17 cellular contexts compared by ENCODE assay signal in the genomic region with DNA sequence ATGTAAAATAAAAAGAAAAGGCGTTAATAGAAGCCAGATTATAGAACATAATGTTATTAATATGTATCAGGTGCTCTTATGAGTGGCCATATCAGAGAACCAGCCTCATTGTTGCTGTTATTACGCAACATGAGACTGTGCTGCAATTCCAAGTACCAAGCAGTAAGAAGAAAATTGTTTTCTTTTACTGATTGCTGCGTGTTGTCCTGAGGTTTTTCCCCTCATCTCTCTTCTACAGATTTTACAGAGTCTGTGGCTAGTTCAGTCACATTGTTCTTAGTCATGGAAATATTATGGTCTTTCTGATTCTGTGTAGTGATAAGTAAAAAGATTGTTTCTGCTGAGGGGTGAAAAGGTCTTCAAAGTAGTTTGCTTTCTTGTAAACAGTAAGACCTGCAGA. TPM values are rescaled to one million over a fixed set of nuclear protein-coding genes. Genes with fewer than 3 reads are reported as not detected.
DNase-seq lines count a peak whose midpoint lies in the region; ATAC-seq, FAIRE-seq and TF ChIP-seq lines count a peak whose summit lies in the region.
"Had no signal": no experiment of that assay in that cellular context is flagged by ENCODE, and none has a peak within 500 bp of the region (broad histone marks: within the 10 kb centered on the region; RNA-seq: fewer than 3 reads in every experiment).

No MANE protein-coding gene starts in this region.

- no peak overlapping the region for H3K27ac Mint-ChIP-seq in HFFc6
- H3K27ac Mint-ChIP-seq: effector memory CD8-positive, alpha-beta T cell had no signal

- no peak overlapping the region for H3K4me2 ChIP-seq in GM12878 (ENCODE audit: control insufficient read depth, insufficient read depth)
- H3K4me2 ChIP-seq: BLaER1 treated with 17β-estradiol and CSF1 and Interleukin-3, amounts not matched to agents 10 nM and 100 nM had no signal

- DNase-seq in AG09319 (ENCODE audit: extremely low read depth, low read depth) (peak; percentile 32), HFFc6 (peak; percentile 46), GM12878 (ENCODE audit: low read depth, low spot score) (no peak), iris pigment epithelial cell (ENCODE audit: low read depth) (peak; percentile 72), left ventricle myocardium superior (no peak), NCI-H1417 (lab: John Stamatoyannopoulos, UW) (no peak)
- no peak for DNase-seq in activated CD4-positive, alpha-beta T cell treated with anti-CD3 and anti-CD28 coated beads for 48 hours
- DNase-seq: activated effector memory CD4-positive, alpha-beta T cell treated with Interleukin-2 at 50 U/mL for 16 hours; effector memory CD8-positive, alpha-beta T cell; NCI-H1092 treated with DMSO at 0.1 percent for 48 hours; NCI-H446 treated with DMSO at 0.1 percent for 48 hours had no signal

- H3K36me3 Mint-ChIP-seq in HFFc6 (ENCODE audit: low read depth) = peaks cover 5% of the 10 kb centered on the region; the same call in 1 of the 2 replicates

- no peak for TF ChIP-seq RAD21 in GM12878 (IDR thresholded peaks at IDR 0.05; ENCODE audit: insufficient read depth, low read depth, low read length)

- no peak for FAIRE-seq in GM12878 (lab: Jason Lieb, UNC)
- FAIRE-seq: GM12891 had no signal

- intact Hi-C loops in GM12878 (cut with micrococcal nuclease; ENCODE audit: unreplicated experiment) (no loop called here), left ventricle myocardium superior (cut with micrococcal nuclease) (no loop called here)

- H3K79me2 ChIP-seq in GM12878 (ENCODE audit: control insufficient read depth, insufficient read depth, low read length) = no peaks in the 10 kb centered on the region

- ATAC-seq in GM12878 (no peak), HG02623 (IDR thresholded peaks at IDR 0.05; ENCODE audit: unreplicated experiment) (no peak), left ventricle myocardium superior (no peak)
- ATAC-seq: effector memory CD8-positive, alpha-beta T cell had no signal

- H3K36me3 ChIP-seq in GM12878 (ENCODE audit: control insufficient read depth in 2 of 2, insufficient read depth in 2 of 2, low read length in 1 of 2) = no peaks in the 10 kb centered on the region; a peak in 1 of 4 replicates
- H3K36me3 ChIP-seq: BLaER1 treated with 17β-estradiol and CSF1 and Interleukin-3, amounts not matched to agents 10 nM and 100 nM; suprapubic skin had no signal

- H2AFZ ChIP-seq in GM12878 (ENCODE audit: control insufficient read depth, low read depth, low read length) = no peak overlapping the region

- no peaks in the 10 kb centered on the region; the same call in 2 of the 3 replicates for H3K9me3 ChIP-seq in GM12878 (replicated peaks; ENCODE audit: control insufficient read depth, insufficient read depth, low read length)
- H3K9me3 ChIP-seq: suprapubic skin had no signal

- H4K20me1 ChIP-seq in GM12878 (ENCODE audit: control insufficient read depth, insufficient read depth) = no peaks in the 10 kb centered on the region
- H4K20me1 ChIP-seq: BLaER1 treated with 17β-estradiol and CSF1 and Interleukin-3, amounts not matched to agents 10 nM and 100 nM had no signal

- H3K27ac ChIP-seq in GM12878 (ENCODE audit: control insufficient read depth, insufficient read depth) = no peak overlapping the region
- H3K27ac ChIP-seq: BLaER1 treated with 17β-estradiol and CSF1 and Interleukin-3, amounts not matched to agents 10 nM and 100 nM; suprapubic skin; VCaP had no signal

- TF ChIP-seq POLR2A in GM12878 (IDR thresholded peaks at IDR 0.05; ENCODE audit: low read depth, low read length) = no peak

- SMC1A ChIA-PET in GM12878 (lab: Charles Lee; ENCODE audit: uncharacterized antibody, unreplicated experiment) = no interaction called here

- peaks cover 7% of the 10 kb centered on the region for H3K27me3 Mint-ChIP-seq in HFFc6 (ENCODE audit: insufficient read depth)
- H3K27me3 Mint-ChIP-seq: effector memory CD8-positive, alpha-beta T cell had no signal

- RAD21 ChIA-PET in GM12878 (lab: Charles Lee; ENCODE audit: unreplicated experiment) = no interaction called here

- peaks cover 6% of the 10 kb centered on the region for H3K9me3 Mint-ChIP-seq in HFFc6

- H3K4me3 ChIP-seq in GM12878 = no peak overlapping the region
- H3K4me3 ChIP-seq: BLaER1 treated with 17β-estradiol and CSF1 and Interleukin-3, amounts not matched to agents 10 nM and 100 nM; suprapubic skin had no signal

- H3K4me3 Mint-ChIP-seq in HFFc6 = no peak overlapping the region
- H3K4me3 Mint-ChIP-seq: effector memory CD8-positive, alpha-beta T cell had no signal

- H3K27me3 ChIP-seq in GM12878 (replicated peaks in 1 of 2; ENCODE audit: control insufficient read depth in 2 of 2, insufficient read depth in 2 of 2, low read length in 1 of 2) = no peaks in the 10 kb centered on the region
- H3K27me3 ChIP-seq: BLaER1 treated with 17β-estradiol and CSF1 and Interleukin-3, amounts not matched to agents 10 nM and 100 nM; suprapubic skin had no signal

- CTCF ChIA-PET in GM12878 (lab: Yijun Ruan, JAX) = no interaction called here

- 16% methylated on average over 3 of the region's 3 CpGs for WGBS in GM12878 (ENCODE audit: insufficient coverage, insufficient replicate concordance, low lambda C conversion rate, missing lambda C conversion rate)

- no peaks in the 10 kb centered on the region; the same call in 1 of the 2 replicates for H3K4me1 Mint-ChIP-seq in HFFc6 (ENCODE audit: low read depth)

- in situ Hi-C loops in GM12878 (cut with MboI) = no loop called here

- no peak for TF ChIP-seq CTCF in AG09319 (IDR thresholded peaks at IDR 0.05; ENCODE audit: low read depth, low read length)
- no peak for TF ChIP-seq CTCF in HFFc6 (IDR thresholded peaks at IDR 0.05)
- no peak for TF ChIP-seq CTCF in GM12878 (IDR thresholded peaks at IDR 0.05 in 2 of 3, conservative IDR thresholded peaks at IDR 0.05 in 1 of 3; ENCODE audit: control insufficient read depth in 2 of 3, extremely low read depth in 1 of 3, insufficient read depth in 1 of 3, low read depth in 3 of 3, low read length in 3 of 3)

- H3K9ac ChIP-seq in GM12878 (ENCODE audit: control insufficient read depth, insufficient read depth, low read length) = no peak overlapping the region
- H3K9ac ChIP-seq: BLaER1 treated with 17β-estradiol and CSF1 and Interleukin-3, amounts not matched to agents 10 nM and 100 nM had no signal

- TF ChIP-seq EP300 in GM12878 (IDR thresholded peaks at IDR 0.05; ENCODE audit: borderline replicate concordance in 1 of 2, control insufficient read depth in 1 of 2, low read depth in 2 of 2, low read length in 2 of 2) = no peak

- POLR2A ChIA-PET in GM12878 (lab: Charles Lee) = no interaction called here

- no peaks in the 10 kb centered on the region for H3K4me1 ChIP-seq in GM12878 (ENCODE audit: control insufficient read depth, insufficient read depth, low read length)
- H3K4me1 ChIP-seq: BLaER1 treated with 17β-estradiol and CSF1 and Interleukin-3, amounts not matched to agents 10 nM and 100 nM; suprapubic skin had no signal

- BruUV-seq in GM12878 (replicated peaks; lab: Mats Ljungman, UMichigan) = no TSS peak

TF ChIP-seq in GM12878, 131 proteins besides CTCF, POLR2A, EP300 and RAD21:
- TF ChIP-seq, protein P1, sequence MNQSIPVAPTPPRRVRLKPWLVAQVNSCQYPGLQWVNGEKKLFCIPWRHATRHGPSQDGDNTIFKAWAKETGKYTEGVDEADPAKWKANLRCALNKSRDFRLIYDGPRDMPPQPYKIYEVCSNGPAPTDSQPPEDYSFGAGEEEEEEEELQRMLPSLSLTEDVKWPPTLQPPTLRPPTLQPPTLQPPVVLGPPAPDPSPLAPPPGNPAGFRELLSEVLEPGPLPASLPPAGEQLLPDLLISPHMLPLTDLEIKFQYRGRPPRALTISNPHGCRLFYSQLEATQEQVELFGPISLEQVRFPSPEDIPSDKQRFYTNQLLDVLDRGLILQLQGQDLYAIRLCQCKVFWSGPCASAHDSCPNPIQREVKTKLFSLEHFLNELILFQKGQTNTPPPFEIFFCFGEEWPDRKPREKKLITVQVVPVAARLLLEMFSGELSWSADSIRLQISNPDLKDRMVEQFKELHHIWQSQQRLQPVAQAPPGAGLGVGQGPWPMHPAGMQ (IDR thresholded peaks at IDR 0.05; ENCODE audit: borderline replicate concordance) = no peak
- peak in 1 of 2 experiments; percentile 38; a peak in 1 of 4 replicates for TF ChIP-seq CEBPB (IDR thresholded peaks at IDR 0.05; ENCODE audit: borderline replicate concordance in 1 of 2, low read depth in 2 of 2, low read length in 2 of 2)
- TF ChIP-seq RUNX3 (IDR thresholded peaks at IDR 0.05; ENCODE audit: low read length) = peak; percentile 46

RNA-seq across cellular contexts. Expression of a gene that starts 55.9 kb away (rescaled TPM):
- not detected for total RNA-seq in HFFc6 (2021; fragmentation: NEBNext Ultra II Directional; extraction: Animal tissue kit (Norgen Biotek cat#: 25700))
- 38.6 and 49.4 TPM in 2 replicates for total RNA-seq in GM12878 (2013; cell fraction: nucleolus; rRNA removed)
- total RNA-seq in GM12878 (2014; rRNA removed) (51.4 and 61.6 TPM in 2 replicates), GM12878 (2014; rRNA removed; fragmentation: Illumina TruSeq; extraction: Trizol) (57.1 and 61.8 TPM in 2 replicates), GM12878 (2021) (58.8 and 66.3 TPM in 2 replicates), left ventricle myocardium superior (4.9 TPM)
- 16.0 TPM for polyA plus RNA-seq in GM12878 (2011; ENCODE audit: low read depth)
- polyA plus RNA-seq in GM12878 (2011; rRNA removed) (0.14 and 0.18 TPM in 2 replicates), GM12878 (2014; fragmentation: Illumina TruSeq; extraction: Trizol) (56.8 and 86.4 TPM in 2 replicates), GM12878 (2014; fragmentation: Nextera tagmentation; extraction: Ambion mirVana) (10 to 100 TPM; 31.9 to 38.3 TPM), GM12878 (2014; rRNA removed) (42.6 and 47.0 TPM in 2 replicates), GM12878 (2016; fragmentation: Nextera tagmentation; extraction: Ambion mirVana) (10 to 100 TPM; 65.6 to 70.5 TPM)
- 0.05 and 0.13 TPM in 2 replicates for polyA plus RNA-seq in GM12878 (2011; cell fraction: cytosol; rRNA removed)
- 0.15 and 0.22 TPM in 2 replicates for polyA plus RNA-seq in GM12878 (2011; cell fraction: nucleus; rRNA removed)
- 26.3 and 27.2 TPM in 2 replicates for polyA plus RNA-seq in GM12878 (2012)
- 1.1 TPM in 1 of 2 replicates, not detected in the other for polyA minus RNA-seq in GM12878 (2011; rRNA and poly(A)+ RNA removed)
- not detected in 2 replicates for polyA minus RNA-seq in GM12878 (2011; cell fraction: cytosol; rRNA and poly(A)+ RNA removed)
- 0.29 TPM in 1 of 2 replicates, not detected in the other for polyA minus RNA-seq in GM12878 (2011; cell fraction: nucleus; rRNA and poly(A)+ RNA removed)
- total RNA-seq: HT1080 had no signal

Comparison
In these comparisons a context has a peak if more than half of its experiments do, and no peak if none do; other contexts are left out.
1. DNase-seq: peak in AG09319 (single experiment), HFFc6 (single experiment) and iris pigment epithelial cell (single experiment); none in GM12878 (single experiment), left ventricle myocardium superior (single experiment), NCI-H1417 (0 of 3) and activated CD4-positive, alpha-beta T cell treated with anti-CD3 and anti-CD28 coated beads for 48 hours (single experiment).